ENCODE assay signal across 26 cellular contexts in the genomic region with DNA sequence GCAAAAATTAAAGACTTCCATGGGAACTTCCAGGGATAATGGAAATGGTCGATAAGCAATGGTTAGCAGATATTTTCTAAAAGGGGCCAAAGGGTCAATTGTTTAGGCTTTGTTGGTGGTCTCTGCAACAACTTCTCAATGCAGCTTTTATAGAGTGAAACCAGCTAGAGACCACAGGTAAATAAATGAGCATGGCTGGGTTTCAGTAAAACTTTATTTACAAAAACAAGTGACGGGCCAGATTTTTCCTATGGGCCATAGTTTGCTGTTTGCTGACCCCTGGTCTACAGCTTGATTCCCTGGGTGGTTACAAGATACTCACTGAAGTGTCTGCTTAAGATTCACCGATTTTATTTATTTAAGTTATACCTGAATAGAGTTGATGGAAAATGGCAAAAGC.
"Had no signal": no experiment of that assay in that cellular context is flagged by ENCODE, and none has a peak within 500 bp of the region (broad histone marks: within the 10 kb centered on the region; RNA-seq: fewer than 3 reads in every experiment).

No MANE protein-coding gene starts in this region.

- H3K27ac Mint-ChIP-seq: activated CD4-positive, alpha-beta T cell treated with anti-CD3 and anti-CD28 coated beads, Interleukin-2, amount 10 ng/mL, durations not matched to agents 7 days and 5 days; mesothelial cell of epicardium; naive B cell; nephron progenitor cell; progenitor cell of endocrine pancreas; T-helper 2 cell treated with Interferon-gamma antibody and Interleukin-4, amounts not matched to agents 5 μg/mL and 100 μg/mL, for 36 hours had no signal

- ATAC-seq: foreskin keratinocyte, heart left ventricle, left colon, right lobe of liver had no signal

- H3K27me3 Mint-ChIP-seq: activated CD4-positive, alpha-beta T cell treated with anti-CD3 and anti-CD28 coated beads, Interleukin-2, amount 10 ng/mL, durations not matched to agents 7 days and 5 days; naive B cell; progenitor cell of endocrine pancreas had no signal

- H3K4me1 ChIP-seq: esophagus muscularis mucosa, foreskin keratinocyte, right lobe of liver, upper lobe of left lung, vagina had no signal

- H3K9me3 Mint-ChIP-seq: activated CD4-positive, alpha-beta T cell treated with anti-CD3 and anti-CD28 coated beads, Interleukin-2, amount 10 ng/mL, durations not matched to agents 7 days and 5 days; immature natural killer cell; mesothelial cell of epicardium; naive B cell; nephron progenitor cell; T-helper 2 cell treated with Interferon-gamma antibody and Interleukin-4, amounts not matched to agents 5 μg/mL and 100 μg/mL, for 36 hours had no signal

- H3K9me3 ChIP-seq: esophagus muscularis mucosa, heart left ventricle, neutrophil, right lobe of liver, thyroid gland, upper lobe of left lung, vagina had no signal

- H3K27me3 ChIP-seq: esophagus muscularis mucosa, foreskin keratinocyte, heart left ventricle, neutrophil, right lobe of liver, thyroid gland, upper lobe of left lung, vagina had no signal

- H3K4me3 ChIP-seq: esophagus muscularis mucosa, heart left ventricle, right lobe of liver, thyroid gland, upper lobe of left lung, vagina had no signal

- DNase-seq: activated naive CD4-positive, alpha-beta T cell; activated T-cell treated with anti-CD3 and anti-CD28 coated beads for 4 hours; anterior cingulate cortex; dermis blood vessel endothelial cell; effector CD4-positive, alpha-beta T cell; foreskin keratinocyte; heart left ventricle; hypothalamus; immature natural killer cell; kidney; left colon; mammary epithelial cell; naive B cell; nephron progenitor cell; right lobe of liver; stimulated activated naive CD8-positive, alpha-beta T cell treated with anti-CD3 and anti-CD28 coated beads, Interleukin-15, Interleukin-2, amounts not matched to agents 100 U/mL and 50 U/mL, for 24 hours; thyroid gland; upper lobe of left lung had no signal

- FAIRE-seq: colon, kidney had no signal

- H3K36me3 ChIP-seq: neutrophil had no signal

- H3K4me3 Mint-ChIP-seq: activated CD4-positive, alpha-beta T cell treated with anti-CD3 and anti-CD28 coated beads, Interleukin-2, amount 10 ng/mL, durations not matched to agents 7 days and 5 days; mesothelial cell of epicardium; naive B cell; nephron progenitor cell; T-helper 2 cell treated with Interferon-gamma antibody and Interleukin-4, amounts not matched to agents 5 μg/mL and 100 μg/mL, for 36 hours had no signal

- H3K27ac ChIP-seq: esophagus muscularis mucosa, foreskin keratinocyte, heart left ventricle, neutrophil, right lobe of liver, thyroid gland, upper lobe of left lung, vagina had no signal
